10 cellular contexts compared by ENCODE assay signal in the genomic region with DNA sequence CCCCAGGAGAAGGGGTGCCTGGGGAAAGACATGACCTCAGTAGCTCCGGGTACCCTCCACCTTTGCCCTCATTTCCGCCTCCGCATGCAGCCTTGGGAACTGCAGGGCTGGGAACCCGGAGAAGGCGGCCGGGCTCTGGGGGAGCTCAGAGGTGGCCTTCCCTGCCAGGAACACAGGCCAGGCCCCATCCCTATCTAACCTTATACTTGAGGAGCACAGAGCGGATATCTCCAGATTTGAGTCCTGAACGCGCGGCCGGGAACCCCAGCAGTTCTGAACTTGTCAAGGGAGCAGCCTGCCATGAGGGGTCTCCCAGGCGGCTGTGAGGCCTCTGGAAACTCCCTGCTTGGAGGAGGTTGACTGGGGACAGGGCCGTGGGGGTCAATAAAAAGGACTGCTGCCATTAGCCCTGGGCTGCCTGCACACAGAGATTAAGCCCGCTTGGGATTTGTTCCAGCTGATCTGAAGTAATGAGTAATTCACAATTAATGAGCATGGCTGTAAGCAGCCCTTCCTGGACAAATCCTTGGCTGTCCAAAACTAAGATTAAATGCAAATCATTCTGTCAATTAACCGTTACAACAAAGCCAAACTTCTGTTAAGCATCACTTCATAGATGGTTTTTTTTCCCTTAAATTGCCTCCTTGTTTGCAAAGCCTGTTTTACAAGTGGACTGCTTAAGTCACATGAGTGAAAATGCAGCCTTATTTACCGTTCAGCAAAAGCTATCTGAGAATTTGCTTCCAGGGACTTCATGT. TPM values are rescaled to one million over a fixed set of nuclear protein-coding genes. Genes with fewer than 3 reads are reported as not detected.
DNase-seq lines count a peak whose midpoint lies in the region; ATAC-seq and TF ChIP-seq lines count a peak whose summit lies in the region.
"Had no signal": no experiment of that assay in that cellular context is flagged by ENCODE, and none has a peak within 500 bp of the region (broad histone marks: within the 10 kb centered on the region; RNA-seq: fewer than 3 reads in every experiment).

No MANE protein-coding gene starts in this region.

- intact Hi-C loops in CD4-positive, alpha-beta T cell (cut with DNase I, micrococcal nuclease) = loop anchor here in 1 of 2 experiments (1.0 kb wide), 1 partner anchor 25 kb away; no protein-coding TSS in a partner anchor

- H3K4me3 Mint-ChIP-seq in CD4-positive, alpha-beta T cell = no peak overlapping the region

- H3K36me3 Mint-ChIP-seq in CD4-positive, alpha-beta T cell (ENCODE audit: low read depth) = peaks cover 5% of the 10 kb centered on the region

- POLR2A ChIA-PET in CD4-positive, alpha-beta T cell (lab: Charles Lee) = no interaction called here

- no peaks in the 10 kb centered on the region for H3K9me3 Mint-ChIP-seq in CD4-positive, alpha-beta T cell

- no peaks in the 10 kb centered on the region for H3K27me3 Mint-ChIP-seq in CD4-positive, alpha-beta T cell

- CTCF ChIA-PET in CD4-positive, alpha-beta T cell (lab: Charles Lee) = no interaction called here

- H3K27me3 ChIP-seq in CD4-positive, alpha-beta T cell (ENCODE audit: control insufficient read depth, insufficient read depth, low read length) = no peaks in the 10 kb centered on the region

- peaks cover 31% of the 10 kb centered on the region for H3K4me1 Mint-ChIP-seq in CD4-positive, alpha-beta T cell (ENCODE audit: low read depth)

- peak in 1 of 10 experiments; percentile 32 for DNase-seq in CD4-positive, alpha-beta T cell
- DNase-seq in T1000 (lab: John Stamatoyannopoulos, UW) (peak; percentile 21), foreskin fibroblast (peak; percentile 33 to 73), renal cortical epithelial cell (ENCODE audit: low read depth) (peak; percentile 26), amygdala (lab: John Stamatoyannopoulos, UW) (no peak), midbrain (lab: John Stamatoyannopoulos, UW) (no peak)
- no peak for DNase-seq in stimulated activated CD4-positive, alpha-beta T cell treated with anti-CD3 and anti-CD28 coated beads, Interleukin-1b, Interleukin-23, amount 100 ng/mL, for 48 hours
- DNase-seq: activated CD4-positive, CD25-positive, alpha-beta regulatory T cell treated with anti-CD3 and anti-CD28 coated beads, Interleukin-2, amount 50 U/mL, for 72 hours; NCI-H1048 had no signal

- peak overlapping the region; percentile 69 for H3K27ac Mint-ChIP-seq in CD4-positive, alpha-beta T cell

- H3K27ac ChIP-seq in CD4-positive, alpha-beta T cell (ENCODE audit: low read depth, low read length) = no peak overlapping the region

- ATAC-seq in CD4-positive, alpha-beta T cell (ENCODE audit: poor library complexity) = no peak
- ATAC-seq in GM18868 (IDR thresholded peaks at IDR 0.05; ENCODE audit: unreplicated experiment) = no peak

- no peak for TF ChIP-seq CTCF in CD4-positive, alpha-beta T cell (IDR thresholded peaks at IDR 0.05)
- TF ChIP-seq CTCF in foreskin fibroblast (IDR thresholded peaks at IDR 0.05; ENCODE audit: low read depth, low read length) = no peak

- no peak overlapping the region for H3K4me3 ChIP-seq in foreskin fibroblast (ENCODE audit: low read depth in 1 of 2, low read length in 2 of 2)

- H3K9me3 ChIP-seq in CD4-positive, alpha-beta T cell (ENCODE audit: control insufficient read depth, low read length) = no peaks in the 10 kb centered on the region

RNA-seq across cellular contexts. Expression of a gene that starts 26.2 kb away (rescaled TPM):
- total RNA-seq in CD4-positive, alpha-beta T cell = 10 to 100 TPM; 24.5 to 26.9 TPM
- 14.2 and 88.6 TPM in 2 replicates for total RNA-seq in renal cortical epithelial cell

Comparison
In these comparisons a context has a peak if more than half of its experiments do, and no peak if none do; other contexts are left out.
1. DNase-seq: peak in T1000 (single experiment), foreskin fibroblast (2 of 2) and renal cortical epithelial cell (single experiment); none in stimulated activated CD4-positive, alpha-beta T cell treated with anti-CD3 and anti-CD28 coated beads, Interleukin-1b, Interleukin-23, amount 100 ng/mL, for 48 hours (single experiment), amygdala (0 of 56) and midbrain (single experiment).